ENCODE assay signal across 8 cellular contexts in genomic region chr9:41230418-41230817, GRCh38. TPM values are rescaled to one million over a fixed set of nuclear protein-coding genes. Genes with fewer than 3 reads are reported as not detected.
DNase-seq lines count a peak whose midpoint lies in the region; ATAC-seq and TF ChIP-seq lines count a peak whose summit lies in the region.
"Not testable (repeated sequence)": the region's sequence is repeated elsewhere in the genome, so short reads cannot be mapped to it uniquely, and the experiment has no call there.

No MANE protein-coding gene starts in this region.

- not testable (repeated sequence) for H3K27ac Mint-ChIP-seq in stimulated activated effector memory CD8-positive, alpha-beta T cell treated with anti-CD3 and anti-CD28 coated beads, Interleukin-12 subunit alpha, Interleukin-12 subunit beta, amount 100 ng/mL, for 72 hours

- H3K4me1 Mint-ChIP-seq in stimulated activated effector memory CD8-positive, alpha-beta T cell treated with anti-CD3 and anti-CD28 coated beads, Interleukin-12 subunit alpha, Interleukin-12 subunit beta, amount 100 ng/mL, for 72 hours: not testable (repeated sequence)

- TF ChIP-seq CTCF in GM13976 (IDR thresholded peaks at IDR 0.05; ENCODE audit: borderline replicate concordance, control extremely low read depth, extremely low read depth, insufficient read depth, missing control alignments); WERI-Rb-1 (IDR thresholded peaks at IDR 0.05; ENCODE audit: low read depth, low read length): not testable (repeated sequence)

- DNase-seq in AG08396 (ENCODE audit: low spot score): peak; percentile 9
- DNase-seq in GM13976 (ENCODE audit: low spot score): peak; percentile 22
- peak; percentile 9 for DNase-seq in LoVo (ENCODE audit: low spot score)
- DNase-seq in WERI-Rb-1: peak; percentile 44
- peak; percentile 18 for DNase-seq in dedifferentiated amniotic fluid mesenchymal stem cell (ENCODE audit: extremely low spot score)
- peak; percentile 76 for DNase-seq in cardiac septum (ENCODE audit: low spot score)
- DNase-seq in medulla oblongata (ENCODE audit: extremely low spot score): peak; percentile 6
- not testable (repeated sequence) for DNase-seq in stimulated activated effector memory CD8-positive, alpha-beta T cell treated with anti-CD3 and anti-CD28 coated beads, Interleukin-12 subunit alpha, Interleukin-12 subunit beta, amount 100 ng/mL, for 72 hours (ENCODE audit: low spot score in 2 of 2)

- not testable (repeated sequence) for H3K4me3 Mint-ChIP-seq in stimulated activated effector memory CD8-positive, alpha-beta T cell treated with anti-CD3 and anti-CD28 coated beads, Interleukin-12 subunit alpha, Interleukin-12 subunit beta, amount 100 ng/mL, for 72 hours

- H3K9me3 Mint-ChIP-seq in stimulated activated effector memory CD8-positive, alpha-beta T cell treated with anti-CD3 and anti-CD28 coated beads, Interleukin-12 subunit alpha, Interleukin-12 subunit beta, amount 100 ng/mL, for 72 hours: not testable (repeated sequence)

- not testable (repeated sequence) for H3K27me3 ChIP-seq in WERI-Rb-1 (ENCODE audit: insufficient read depth, low read depth, severe bottlenecking)

- in situ Hi-C loops in GM13976 (cut with MboI; ENCODE audit: low sequenced_read_pairs, unreplicated experiment): not testable (repeated sequence)

- not testable (repeated sequence) for H3K4me3 ChIP-seq in WERI-Rb-1 (ENCODE audit: low read depth, low read length)

- H3K36me3 Mint-ChIP-seq in stimulated activated effector memory CD8-positive, alpha-beta T cell treated with anti-CD3 and anti-CD28 coated beads, Interleukin-12 subunit alpha, Interleukin-12 subunit beta, amount 100 ng/mL, for 72 hours: not testable (repeated sequence)

- not testable (repeated sequence) for H3K9me3 ChIP-seq in WERI-Rb-1 (ENCODE audit: severe bottlenecking)

- H3K36me3 ChIP-seq in WERI-Rb-1: not testable (repeated sequence)

- intact Hi-C loops in cardiac septum (cut with DNase I): not testable (repeated sequence)

- peak; percentile 1 for ATAC-seq in stimulated activated effector memory CD8-positive, alpha-beta T cell treated with anti-CD3 and anti-CD28 coated beads, Interleukin-12 subunit alpha, Interleukin-12 subunit beta, amount 100 ng/mL, for 72 hours

- not testable (repeated sequence) for H3K27ac ChIP-seq in WERI-Rb-1

RNA-seq across cellular contexts. Expression of gene ZNG1F, which starts 41.3 kb away (rescaled TPM):
- total RNA-seq in cardiac septum: 3.2 TPM
